In genomic region chrX:130081421-130082045, GRCh38 we compare ENCODE assay signal across 9 cellular contexts. TPM values are rescaled to one million over a fixed set of nuclear protein-coding genes. Genes with fewer than 3 reads are reported as not detected.
A peak's percentile ranks its signal among the peaks of the same experiment; 100 is the strongest.
DNase-seq lines count a peak whose midpoint lies in the region; ATAC-seq and TF ChIP-seq lines count a peak whose summit lies in the region.
"Had no signal": no experiment of that assay in that cellular context is flagged by ENCODE, and none has a peak within 500 bp of the region (broad histone marks: within the 10 kb centered on the region; RNA-seq: fewer than 3 reads in every experiment).

No MANE protein-coding gene starts in this region.

- H3K27ac ChIP-seq in right atrium auricular region (peak overlapping the region; percentile 27 to 45), suprapubic skin (peak overlapping the region; percentile 68)

- no peak for TF ChIP-seq POLR2A in suprapubic skin (IDR thresholded peaks at IDR 0.05)

- H3K4me3 ChIP-seq in right atrium auricular region = no peak overlapping the region
- H3K4me3 ChIP-seq in suprapubic skin = no peak overlapping the region

- H3K9me3 Mint-ChIP-seq in activated CD8-positive, alpha-beta memory T cell treated with anti-CD3 and anti-CD28 coated beads, Interleukin-2, amount 10 ng/mL, durations not matched to agents 7 days and 5 days (ENCODE audit: low read depth) = no peaks in the 10 kb centered on the region
- H3K9me3 Mint-ChIP-seq in T-cell = no peaks in the 10 kb centered on the region

- ATAC-seq in activated CD8-positive, alpha-beta memory T cell treated with anti-CD3 and anti-CD28 coated beads, Interleukin-2, amount 10 ng/mL, durations not matched to agents 7 days and 5 days = no peak
- no peak for ATAC-seq in T-cell (replicated peaks in 1 of 4)

- POLR2A ChIA-PET in T-cell (lab: Charles Lee) = interaction anchor here in 1 of 2 donors (0.6 kb wide), 1 partner anchor 25 kb away, joined by 3 read pairs; no protein-coding TSS in a partner anchor

- peaks cover 32% of the 10 kb centered on the region for H3K36me3 Mint-ChIP-seq in activated CD8-positive, alpha-beta memory T cell treated with anti-CD3 and anti-CD28 coated beads, Interleukin-2, amount 10 ng/mL, durations not matched to agents 7 days and 5 days
- peaks cover 5% of the 10 kb centered on the region for H3K36me3 Mint-ChIP-seq in T-cell

- H3K36me3 ChIP-seq in right atrium auricular region (no peaks in the 10 kb centered on the region), suprapubic skin (no peaks in the 10 kb centered on the region)

- H3K27ac Mint-ChIP-seq in activated CD8-positive, alpha-beta memory T cell treated with anti-CD3 and anti-CD28 coated beads, Interleukin-2, amount 10 ng/mL, durations not matched to agents 7 days and 5 days = peak overlapping the region; percentile 97
- H3K27ac Mint-ChIP-seq in T-cell = peak overlapping the region; percentile 87 to 89

- WGBS in suprapubic skin = 35% methylated on average over 12 of the region's 12 CpGs

- no peak for TF ChIP-seq EP300 in suprapubic skin (IDR thresholded peaks at IDR 0.05)

- peak overlapping the region; percentile 58 for H3K4me3 Mint-ChIP-seq in activated CD8-positive, alpha-beta memory T cell treated with anti-CD3 and anti-CD28 coated beads, Interleukin-2, amount 10 ng/mL, durations not matched to agents 7 days and 5 days
- peak overlapping the region; percentile 70 to 90 (median 82) for H3K4me3 Mint-ChIP-seq in T-cell

- H3K4me1 ChIP-seq in right atrium auricular region (peaks cover 0 to 37% of the 10 kb centered on the region in 2 donors), suprapubic skin (peaks cover 45% of the 10 kb centered on the region)

- TF ChIP-seq CTCF in right atrium auricular region (IDR thresholded peaks at IDR 0.05) (no peak), suprapubic skin (IDR thresholded peaks at IDR 0.05) (no peak)

- peaks cover 59% of the 10 kb centered on the region for H3K4me1 Mint-ChIP-seq in activated CD8-positive, alpha-beta memory T cell treated with anti-CD3 and anti-CD28 coated beads, Interleukin-2, amount 10 ng/mL, durations not matched to agents 7 days and 5 days
- H3K4me1 Mint-ChIP-seq in T-cell = peaks cover 45 to 67% (median 61%) of the 10 kb centered on the region in 3 donors

- H3K27me3 ChIP-seq in right atrium auricular region (no peaks in the 10 kb centered on the region), suprapubic skin (no peaks in the 10 kb centered on the region)

- CTCF ChIA-PET in activated CD8-positive, alpha-beta memory T cell treated with anti-CD3 and anti-CD28 coated beads, Interleukin-2, amount 10 ng/mL, durations not matched to agents 7 days and 5 days (lab: Charles Lee) = interaction anchor here (0.8 to 11.2 kb wide), 10 partner anchors 11 to 110 kb away, joined by 3 to 147 read pairs (median 14); partner anchors contain the start of genes AIFM1, ELF4 and RAB33A
- CTCF ChIA-PET in T-cell (lab: Charles Lee) = interaction anchor here (0.6 to 3.9 kb wide), 13 partner anchors 11 to 480 kb away, joined by 3 to 34 read pairs (median 4); no protein-coding TSS in a partner anchor

- H3K27me3 Mint-ChIP-seq in activated CD8-positive, alpha-beta memory T cell treated with anti-CD3 and anti-CD28 coated beads, Interleukin-2, amount 10 ng/mL, durations not matched to agents 7 days and 5 days = no peaks in the 10 kb centered on the region
- H3K27me3 Mint-ChIP-seq in T-cell = peaks cover 0 to 6% of the 10 kb centered on the region in 2 donors

- DNase-seq in activated CD8-positive, alpha-beta memory T cell treated with anti-CD3 and anti-CD28 coated beads, Interleukin-2, amount 10 ng/mL, durations not matched to agents 7 days and 5 days = no peak
- DNase-seq in activated CD8-positive, alpha-beta memory T cell treated with anti-CD3 and anti-CD28 coated beads, Interleukin-2, amount 50 U/mL, for 4 hours = no peak
- DNase-seq in T-cell (no peak), right atrium auricular region (ENCODE audit: low spot score) (no peak), suprapubic skin (ENCODE audit: low spot score in 2 of 2) (no peak), NCI-H146 (lab: John Stamatoyannopoulos, UW) (no peak), NCI-H1092 (lab: John Stamatoyannopoulos, UW) (no peak), A172 (ENCODE audit: low spot score) (no peak)
- DNase-seq: NCI-H187 had no signal

- no peaks in the 10 kb centered on the region for H3K9me3 ChIP-seq in right atrium auricular region
- H3K9me3 ChIP-seq in suprapubic skin = no peaks in the 10 kb centered on the region

RNA-seq across cellular contexts. Expression of gene ELF4, which starts 28.8 kb away (rescaled TPM):
- total RNA-seq in activated CD8-positive, alpha-beta memory T cell treated with anti-CD3 and anti-CD28 coated beads, Interleukin-2, amount 10 ng/mL, durations not matched to agents 7 days and 5 days = 10 to 100 TPM; 36.2 to 52.7 TPM
- total RNA-seq in T-cell (10 to 100 TPM; 30.0 to 35.6 (median 30.6) TPM), right atrium auricular region (1 to 10 TPM; 4.1 to 8.6 TPM), suprapubic skin (10 to 100 TPM; 17.3 to 26.3 (median 21.6) TPM)
- total RNA-seq in A172 (2014; rRNA removed; shearing (Covaris generic)) = 8.0 and 8.6 TPM in 2 replicates
